Comparison of ENCODE assay signal across 10 cellular contexts in genomic region chr20:31542201-31542842, GRCh38. TPM values are rescaled to one million over a fixed set of nuclear protein-coding genes. Genes with fewer than 3 reads are reported as not detected.
DNase-seq lines count a peak whose midpoint lies in the region; ATAC-seq and TF ChIP-seq lines count a peak whose summit lies in the region.
"Had no signal": no experiment of that assay in that cellular context is flagged by ENCODE, and none has a peak within 500 bp of the region (broad histone marks: within the 10 kb centered on the region; RNA-seq: fewer than 3 reads in every experiment).

No MANE protein-coding gene starts in this region.

- no peak overlapping the region for H3K4me3 Mint-ChIP-seq in activated CD4-positive, alpha-beta T cell treated with anti-CD3 and anti-CD28 coated beads, Interleukin-2, amount 10 ng/mL, durations not matched to agents 7 days and 5 days
- H3K4me3 Mint-ChIP-seq in T-cell, result peak overlapping the region in 1 of 3 donors; percentile 17
- H3K4me3 Mint-ChIP-seq in stimulated activated naive CD8-positive, alpha-beta T cell treated with anti-CD3 and anti-CD28 coated beads, Interleukin-15, amount 100 ng/mL, for 72 hours, result peak overlapping the region; percentile 23 to 70
- H3K4me3 Mint-ChIP-seq: IgD-negative memory B cell had no signal

- no peak for DNase-seq in activated CD4-positive, alpha-beta T cell treated with anti-CD3 and anti-CD28 coated beads, Interleukin-2, amount 10 ng/mL, durations not matched to agents 7 days and 5 days
- DNase-seq in activated CD4-positive, alpha-beta T cell treated with anti-CD3 and anti-CD28 coated beads for 1 hour, result no peak
- DNase-seq in T-cell (no peak), fibroblast of gingiva (ENCODE audit: low read depth) (peak; percentile 22), NCI-H1092 treated with DMSO at 0.1 percent for 48 hours (lab: John Stamatoyannopoulos, UW) (no peak), substantia nigra (lab: John Stamatoyannopoulos, UW) (no peak), tibial artery (no peak)
- peak in 1 of 2 donors; percentile 51 for DNase-seq in stimulated activated naive CD8-positive, alpha-beta T cell treated with anti-CD3 and anti-CD28 coated beads, Interleukin-15, amount 100 ng/mL, for 72 hours

- no peak for TF ChIP-seq CTCF in tibial artery (IDR thresholded peaks at IDR 0.05)

- H3K27ac ChIP-seq in substantia nigra (ENCODE audit: low read depth, low read length, poor library complexity, severe bottlenecking) (no peak overlapping the region), tibial artery (no peak overlapping the region)
- H3K27ac ChIP-seq: C4-2B had no signal

- H3K9me3 Mint-ChIP-seq in activated CD4-positive, alpha-beta T cell treated with anti-CD3 and anti-CD28 coated beads, Interleukin-2, amount 10 ng/mL, durations not matched to agents 7 days and 5 days, result no peaks in the 10 kb centered on the region
- H3K9me3 Mint-ChIP-seq in T-cell, result no peaks in the 10 kb centered on the region
- H3K9me3 Mint-ChIP-seq in stimulated activated naive CD8-positive, alpha-beta T cell treated with anti-CD3 and anti-CD28 coated beads, Interleukin-15, amount 100 ng/mL, for 72 hours, result no peaks in the 10 kb centered on the region
- H3K9me3 Mint-ChIP-seq: IgD-negative memory B cell had no signal

- ATAC-seq in T-cell (replicated peaks in 1 of 4), result no peak
- peak; percentile 67 for ATAC-seq in stimulated activated naive CD8-positive, alpha-beta T cell treated with anti-CD3 and anti-CD28 coated beads, Interleukin-15, amount 100 ng/mL, for 72 hours

- POLR2A ChIA-PET in activated CD4-positive, alpha-beta T cell treated with anti-CD3 and anti-CD28 coated beads, Interleukin-2, amount 10 ng/mL, durations not matched to agents 7 days and 5 days (lab: Charles Lee), result no interaction called here
- POLR2A ChIA-PET in T-cell (lab: Charles Lee), result no interaction called here

- CTCF ChIA-PET in activated CD4-positive, alpha-beta T cell treated with anti-CD3 and anti-CD28 coated beads, Interleukin-2, amount 10 ng/mL, durations not matched to agents 7 days and 5 days (lab: Charles Lee), result interaction anchor here (1.1 to 2.8 kb wide), 7 partner anchors 9 to 71 kb away, joined by 3 to 20 read pairs (median 4); no protein-coding TSS in a partner anchor
- CTCF ChIA-PET in T-cell (lab: Charles Lee), result interaction anchor here in 1 of 2 donors (1.0 kb wide), 1 partner anchor 70 kb away, joined by 3 read pairs; no protein-coding TSS in a partner anchor

- no peaks in the 10 kb centered on the region for H3K27me3 ChIP-seq in tibial artery

- H3K36me3 Mint-ChIP-seq in activated CD4-positive, alpha-beta T cell treated with anti-CD3 and anti-CD28 coated beads, Interleukin-2, amount 10 ng/mL, durations not matched to agents 7 days and 5 days (ENCODE audit: low read depth), result peaks cover 46% of the 10 kb centered on the region
- H3K36me3 Mint-ChIP-seq in T-cell, result peaks cover 32% of the 10 kb centered on the region

- intact Hi-C loops in tibial artery (cut with DNase I; ENCODE audit: low total_unique reads), result no loop called here

- H3K4me1 Mint-ChIP-seq in activated CD4-positive, alpha-beta T cell treated with anti-CD3 and anti-CD28 coated beads, Interleukin-2, amount 10 ng/mL, durations not matched to agents 7 days and 5 days, result peaks cover 45% of the 10 kb centered on the region
- H3K4me1 Mint-ChIP-seq in T-cell, result peaks cover 12 to 21% (median 15%) of the 10 kb centered on the region in 3 donors
- H3K4me1 Mint-ChIP-seq in stimulated activated naive CD8-positive, alpha-beta T cell treated with anti-CD3 and anti-CD28 coated beads, Interleukin-15, amount 100 ng/mL, for 72 hours, result peaks cover 39% of the 10 kb centered on the region

- H3K4me3 ChIP-seq in tibial artery, result no peak overlapping the region

- H3K4me1 ChIP-seq in tibial artery, result peaks cover 0 to 10% (median 6%) of the 10 kb centered on the region in 4 donors

- peaks cover 24 to 73% (median 39%) of the 10 kb centered on the region in 3 donors for H3K36me3 ChIP-seq in tibial artery

- no peaks in the 10 kb centered on the region for H3K9me3 ChIP-seq in tibial artery

- H3K27me3 Mint-ChIP-seq in activated CD4-positive, alpha-beta T cell treated with anti-CD3 and anti-CD28 coated beads, Interleukin-2, amount 10 ng/mL, durations not matched to agents 7 days and 5 days, result no peaks in the 10 kb centered on the region
- H3K27me3 Mint-ChIP-seq in T-cell, result no peaks in the 10 kb centered on the region
- H3K27me3 Mint-ChIP-seq in stimulated activated naive CD8-positive, alpha-beta T cell treated with anti-CD3 and anti-CD28 coated beads, Interleukin-15, amount 100 ng/mL, for 72 hours, result no peaks in the 10 kb centered on the region
- H3K27me3 Mint-ChIP-seq: IgD-negative memory B cell had no signal

- H3K27ac Mint-ChIP-seq in activated CD4-positive, alpha-beta T cell treated with anti-CD3 and anti-CD28 coated beads, Interleukin-2, amount 10 ng/mL, durations not matched to agents 7 days and 5 days, result peak overlapping the region; percentile 36
- peak overlapping the region; percentile 71 to 72 for H3K27ac Mint-ChIP-seq in T-cell
- H3K27ac Mint-ChIP-seq in stimulated activated naive CD8-positive, alpha-beta T cell treated with anti-CD3 and anti-CD28 coated beads, Interleukin-15, amount 100 ng/mL, for 72 hours, result peak overlapping the region in 1 of 2 donors; percentile 22
- H3K27ac Mint-ChIP-seq: IgD-negative memory B cell had no signal

RNA-seq across cellular contexts. Expression of gene HM13, which starts 28.1 kb away (rescaled TPM):
- 100 to 1,000 TPM; 137 to 146 TPM for total RNA-seq in activated CD4-positive, alpha-beta T cell treated with anti-CD3 and anti-CD28 coated beads, Interleukin-2, amount 10 ng/mL, durations not matched to agents 7 days and 5 days
- total RNA-seq in T-cell, result 100 to 1,000 TPM; 108 to 149 (median 140) TPM
